27 cellular contexts compared by ENCODE assay signal in genomic region chr3:188071636-188072035, GRCh38.
"Had no signal": no experiment of that assay in that cellular context is flagged by ENCODE, and none has a peak within 500 bp of the region (broad histone marks: within the 10 kb centered on the region; RNA-seq: fewer than 3 reads in every experiment).

No MANE protein-coding gene starts in this region.

- DNase-seq: effector CD8-positive, alpha-beta T cell; endodermal cell; foreskin keratinocyte; heart left ventricle; kidney; midbrain; naive thymus-derived CD4-positive, alpha-beta T cell; nucleus accumbens; ovary; posterior cingulate gyrus; psoas muscle; right cardiac atrium; sigmoid colon; stimulated activated CD4-positive, alpha-beta T cell treated with anti-CD3 and anti-CD28 coated beads, Interleukin-2, amount 100 ng/mL, for 24 hours; stimulated activated CD4-positive, alpha-beta T cell treated with anti-CD3 and anti-CD28 coated beads, Interleukin-4, amount 100 ng/mL, for 24 hours; stimulated activated naive CD8-positive, alpha-beta T cell treated with anti-CD3 and anti-CD28 coated beads, Interleukin-15, Interleukin-2, amounts not matched to agents 100 U/mL and 50 U/mL, for 24 hours; substantia nigra; testis; tibial artery had no signal

- ATAC-seq: esophagus mucosa; foreskin keratinocyte; gastroesophageal sphincter; heart left ventricle; left lobe of liver; naive thymus-derived CD4-positive, alpha-beta T cell; psoas muscle; right cardiac atrium; stimulated activated effector memory CD8-positive, alpha-beta T cell treated with anti-CD3 and anti-CD28 coated beads, Interleukin-12 subunit alpha, Interleukin-12 subunit beta, amount 100 ng/mL, for 72 hours; stimulated activated naive CD8-positive, alpha-beta T cell treated with anti-CD3 and anti-CD28 coated beads, Interleukin-15, Interleukin-2, amounts not matched to agents 100 U/mL and 50 U/mL, for 24 hours had no signal

- H3K9me3 Mint-ChIP-seq: dendritic cell treated with granulocyte-macrophage colony-stimulating factor and Interleukin-4, amounts not matched to agents 40 ng/mL and 50 ng/mL, for 4 days; endodermal cell; memory B cell; nephron; stimulated activated effector memory CD8-positive, alpha-beta T cell treated with anti-CD3 and anti-CD28 coated beads, Interleukin-12 subunit alpha, Interleukin-12 subunit beta, amount 100 ng/mL, for 72 hours; type B pancreatic cell had no signal

- H3K4me1 Mint-ChIP-seq: memory B cell; nephron; stimulated activated effector memory CD8-positive, alpha-beta T cell treated with anti-CD3 and anti-CD28 coated beads, Interleukin-12 subunit alpha, Interleukin-12 subunit beta, amount 100 ng/mL, for 72 hours had no signal

- H3K4me3 Mint-ChIP-seq: dendritic cell treated with granulocyte-macrophage colony-stimulating factor and Interleukin-4, amounts not matched to agents 40 ng/mL and 50 ng/mL, for 4 days; endodermal cell; memory B cell; naive thymus-derived CD4-positive, alpha-beta T cell; nephron; stimulated activated effector memory CD8-positive, alpha-beta T cell treated with anti-CD3 and anti-CD28 coated beads, Interleukin-12 subunit alpha, Interleukin-12 subunit beta, amount 100 ng/mL, for 72 hours; type B pancreatic cell had no signal

- H3K27me3 Mint-ChIP-seq: dendritic cell treated with granulocyte-macrophage colony-stimulating factor and Interleukin-4, amounts not matched to agents 40 ng/mL and 50 ng/mL, for 4 days; memory B cell; naive thymus-derived CD4-positive, alpha-beta T cell; type B pancreatic cell had no signal

- H3K36me3 Mint-ChIP-seq: memory B cell; stimulated activated effector memory CD8-positive, alpha-beta T cell treated with anti-CD3 and anti-CD28 coated beads, Interleukin-12 subunit alpha, Interleukin-12 subunit beta, amount 100 ng/mL, for 72 hours; type B pancreatic cell had no signal

- H3K27ac Mint-ChIP-seq: dendritic cell treated with granulocyte-macrophage colony-stimulating factor and Interleukin-4, amounts not matched to agents 40 ng/mL and 50 ng/mL, for 4 days; endodermal cell; memory B cell; naive thymus-derived CD4-positive, alpha-beta T cell; nephron; stimulated activated effector memory CD8-positive, alpha-beta T cell treated with anti-CD3 and anti-CD28 coated beads, Interleukin-12 subunit alpha, Interleukin-12 subunit beta, amount 100 ng/mL, for 72 hours; type B pancreatic cell had no signal
